Comparison of ENCODE assay signal across 15 cellular contexts in the genomic region with DNA sequence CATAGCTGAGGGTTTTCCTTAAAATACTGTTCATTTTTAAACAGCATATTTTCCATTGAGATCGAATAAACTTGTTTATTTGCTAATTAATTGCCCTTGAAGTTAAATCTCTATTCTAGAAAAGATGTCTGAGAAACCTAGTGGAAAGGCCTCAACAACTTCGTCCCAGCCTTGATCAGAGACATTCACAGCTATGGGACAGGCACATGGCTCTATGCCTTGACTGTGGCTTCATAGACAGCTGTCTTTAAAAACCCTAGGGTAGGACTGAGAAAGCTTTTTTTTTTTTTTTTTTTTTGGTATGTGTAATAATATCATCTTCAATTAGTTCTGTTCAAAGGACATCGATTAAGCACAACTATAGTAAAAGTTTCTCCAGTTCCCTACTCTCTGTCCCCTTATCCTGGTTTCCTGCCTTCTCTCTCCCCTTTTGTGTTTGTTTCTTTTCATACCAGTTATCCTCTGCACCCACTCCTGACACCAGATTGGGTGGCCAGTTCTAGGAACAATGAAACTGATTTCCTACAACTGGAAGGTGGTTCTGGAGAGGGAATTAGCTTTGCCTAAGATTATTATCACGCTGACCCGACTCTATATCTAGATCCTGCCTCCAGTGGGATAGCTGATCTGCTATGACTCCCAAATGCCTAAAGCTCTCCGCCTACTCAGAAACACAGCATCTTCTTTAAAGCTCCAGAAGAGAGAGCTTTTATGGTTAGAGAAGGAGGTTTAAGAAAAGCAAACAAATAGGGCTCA. TPM values are rescaled to one million over a fixed set of nuclear protein-coding genes. Genes with fewer than 3 reads are reported as not detected.
DNase-seq lines count a peak whose midpoint lies in the region; ATAC-seq, FAIRE-seq and TF ChIP-seq lines count a peak whose summit lies in the region.
"Had no signal": no experiment of that assay in that cellular context is flagged by ENCODE, and none has a peak within 500 bp of the region (broad histone marks: within the 10 kb centered on the region; RNA-seq: fewer than 3 reads in every experiment).

No MANE protein-coding gene starts in this region.

- H3K4me3 Mint-ChIP-seq in activated CD8-positive, alpha-beta T cell treated with anti-CD3 and anti-CD28 coated beads, Interleukin-2, amount 10 ng/mL, durations not matched to agents 7 days and 5 days = no peak overlapping the region
- no peak overlapping the region for H3K4me3 Mint-ChIP-seq in stimulated activated memory B cell treated with anti-CD40 and anti-IgM and Interleukin-4, amounts not matched to agents 10 μg/mL and 1 μg/mL and 100 μg/mL, for 72 hours

- TF ChIP-seq CTCF in esophagus squamous epithelium (IDR thresholded peaks at IDR 0.05) = no peak
- TF ChIP-seq CTCF in sigmoid colon (IDR thresholded peaks at IDR 0.05) = no peak
- no peak for TF ChIP-seq CTCF in foreskin fibroblast (IDR thresholded peaks at IDR 0.05; ENCODE audit: low read depth, low read length)

- POLR2A ChIA-PET in activated CD8-positive, alpha-beta T cell treated with anti-CD3 and anti-CD28 coated beads, Interleukin-2, amount 10 ng/mL, durations not matched to agents 7 days and 5 days (lab: Charles Lee) = no interaction called here

- 50 to 74% methylated on average over 5 to 6 of the region's 6 CpGs for WGBS in esophagus squamous epithelium, 2 donors
- WGBS in sigmoid colon, 2 donors = 74 to 85% methylated on average over 6 of the region's 6 CpGs

- FAIRE-seq in GM19239 (lab: Jason Lieb, UNC) = peak; percentile 58

- H3K4me3 ChIP-seq in esophagus squamous epithelium (peak overlapping the region in 2 of 4 donors; percentile 0 to 21), sigmoid colon (peak overlapping the region in 1 of 4 donors; percentile 58), foreskin fibroblast (ENCODE audit: low read depth in 1 of 2, low read length in 2 of 2) (no peak overlapping the region)

- no peak for ATAC-seq in activated CD8-positive, alpha-beta T cell treated with anti-CD3 and anti-CD28 coated beads, Interleukin-2, amount 10 ng/mL, durations not matched to agents 7 days and 5 days
- ATAC-seq in stimulated activated memory B cell treated with anti-CD40 and anti-IgM and Interleukin-4, amounts not matched to agents 10 μg/mL and 1 μg/mL and 100 μg/mL, for 72 hours = no peak
- ATAC-seq: T-helper 17 cell had no signal

- H3K9me3 ChIP-seq in esophagus squamous epithelium (no peaks in the 10 kb centered on the region), sigmoid colon (no peaks in the 10 kb centered on the region)

- no peaks in the 10 kb centered on the region for H3K9me3 Mint-ChIP-seq in activated CD8-positive, alpha-beta T cell treated with anti-CD3 and anti-CD28 coated beads, Interleukin-2, amount 10 ng/mL, durations not matched to agents 7 days and 5 days (ENCODE audit: insufficient read depth)
- H3K9me3 Mint-ChIP-seq in stimulated activated memory B cell treated with anti-CD40 and anti-IgM and Interleukin-4, amounts not matched to agents 10 μg/mL and 1 μg/mL and 100 μg/mL, for 72 hours = no peaks in the 10 kb centered on the region
- H3K9me3 Mint-ChIP-seq: IgD-negative memory B cell had no signal

- H3K36me3 Mint-ChIP-seq in activated CD8-positive, alpha-beta T cell treated with anti-CD3 and anti-CD28 coated beads, Interleukin-2, amount 10 ng/mL, durations not matched to agents 7 days and 5 days (ENCODE audit: low read depth) = peaks cover 2% of the 10 kb centered on the region
- no peaks in the 10 kb centered on the region for H3K36me3 Mint-ChIP-seq in stimulated activated memory B cell treated with anti-CD40 and anti-IgM and Interleukin-4, amounts not matched to agents 10 μg/mL and 1 μg/mL and 100 μg/mL, for 72 hours
- H3K36me3 Mint-ChIP-seq: IgD-negative memory B cell had no signal

- H3K36me3 ChIP-seq in esophagus squamous epithelium (no peaks in the 10 kb centered on the region), sigmoid colon (no peaks in the 10 kb centered on the region)

- no peak for TF ChIP-seq EP300 in sigmoid colon (IDR thresholded peaks at IDR 0.05)

- intact Hi-C loops in esophagus squamous epithelium (cut with DNase I) = loop anchor here (10.0 kb wide), 1 partner anchor 82 kb away; a partner anchor contains a TSS
- intact Hi-C loops in sigmoid colon (cut with DNase I) = loop anchor here (5.0 kb wide), 1 partner anchor 84 kb away; a partner anchor contains a TSS

- peaks cover 0 to 17% (median 3%) of the 10 kb centered on the region in 3 donors for H3K4me1 ChIP-seq in esophagus squamous epithelium
- peaks cover 0 to 29% (median 12%) of the 10 kb centered on the region in 4 donors for H3K4me1 ChIP-seq in sigmoid colon

- no peak overlapping the region for H3K27ac Mint-ChIP-seq in activated CD8-positive, alpha-beta T cell treated with anti-CD3 and anti-CD28 coated beads, Interleukin-2, amount 10 ng/mL, durations not matched to agents 7 days and 5 days
- no peak overlapping the region for H3K27ac Mint-ChIP-seq in stimulated activated memory B cell treated with anti-CD40 and anti-IgM and Interleukin-4, amounts not matched to agents 10 μg/mL and 1 μg/mL and 100 μg/mL, for 72 hours
- H3K27ac Mint-ChIP-seq: IgD-negative memory B cell had no signal

- H3K4me1 Mint-ChIP-seq in activated CD8-positive, alpha-beta T cell treated with anti-CD3 and anti-CD28 coated beads, Interleukin-2, amount 10 ng/mL, durations not matched to agents 7 days and 5 days (ENCODE audit: low read depth) = peaks cover 31% of the 10 kb centered on the region
- peaks cover 12% of the 10 kb centered on the region for H3K4me1 Mint-ChIP-seq in stimulated activated memory B cell treated with anti-CD40 and anti-IgM and Interleukin-4, amounts not matched to agents 10 μg/mL and 1 μg/mL and 100 μg/mL, for 72 hours

- no peak for TF ChIP-seq POLR2A in esophagus squamous epithelium (IDR thresholded peaks at IDR 0.05)
- no peak for TF ChIP-seq POLR2A in sigmoid colon (IDR thresholded peaks at IDR 0.05)

- peaks cover 47% of the 10 kb centered on the region for H3K27me3 Mint-ChIP-seq in activated CD8-positive, alpha-beta T cell treated with anti-CD3 and anti-CD28 coated beads, Interleukin-2, amount 10 ng/mL, durations not matched to agents 7 days and 5 days (ENCODE audit: low read depth)
- H3K27me3 Mint-ChIP-seq in stimulated activated memory B cell treated with anti-CD40 and anti-IgM and Interleukin-4, amounts not matched to agents 10 μg/mL and 1 μg/mL and 100 μg/mL, for 72 hours = peaks cover 60% of the 10 kb centered on the region

- DNase-seq in GM19239 (ENCODE audit: insufficient read length, low spot score) (no peak), NCI-H2227 treated with DMSO at 0.1 percent for 48 hours (lab: John Stamatoyannopoulos, UW) (peak; percentile 79), esophagus squamous epithelium (lab: John Stamatoyannopoulos, UW) (no peak), sigmoid colon (no peak), foreskin fibroblast (no peak), DMS53 (lab: John Stamatoyannopoulos, UW) (no peak)
- DNase-seq in activated CD8-positive, alpha-beta T cell treated with anti-CD3 and anti-CD28 coated beads, Interleukin-2, amount 10 ng/mL, durations not matched to agents 7 days and 5 days = no peak
- DNase-seq: activated CD4-positive, alpha-beta T cell treated with anti-CD3 and anti-CD28 coated beads, Interleukin-2, amount 50 U/mL, for 1 hour; activated gamma-delta T cell; caudate nucleus; GDM1; NCI-H2029 treated with DMSO at 0.1 percent for 48 hours; T-helper 17 cell had no signal

- CTCF ChIA-PET in activated CD8-positive, alpha-beta T cell treated with anti-CD3 and anti-CD28 coated beads, Interleukin-2, amount 10 ng/mL, durations not matched to agents 7 days and 5 days (lab: Charles Lee) = interaction anchor here (0.7 to 3.4 kb wide), 4 partner anchors 90 to 510 kb away, joined by 3 to 14 read pairs (median 4); no protein-coding TSS in a partner anchor

- peak overlapping the region; percentile 31 to 85 (median 79) for H3K27ac ChIP-seq in esophagus squamous epithelium
- H3K27ac ChIP-seq in sigmoid colon = peak overlapping the region; percentile 28 to 88 (median 83)

- H3K27me3 ChIP-seq in esophagus squamous epithelium = peaks cover 0 to 47% (median 0%) of the 10 kb centered on the region in 4 donors
- H3K27me3 ChIP-seq in sigmoid colon = no peaks in the 10 kb centered on the region

RNA-seq across cellular contexts. Expression of a gene that starts 20.3 kb away (rescaled TPM):
- total RNA-seq in esophagus squamous epithelium (10 to 100 TPM in 2 of 4 donors, 1 to 10 TPM in 2; 3.4 to 18.5 (median 9.8) TPM), sigmoid colon (100 to 1,000 TPM in 2 of 4 donors, 10 to 100 TPM in 2; 75.2 to 118 (median 98.1) TPM)
- 10 to 100 TPM; 17.5 to 27.3 (median 24.6) TPM for polyA plus RNA-seq in sigmoid colon
- total RNA-seq in activated CD8-positive, alpha-beta T cell treated with anti-CD3 and anti-CD28 coated beads, Interleukin-2, amount 10 ng/mL, durations not matched to agents 7 days and 5 days = 10 to 100 TPM; 33.7 to 39.0 TPM
